Comparison of ENCODE assay signal across 1 cellular context in the genomic region with DNA sequence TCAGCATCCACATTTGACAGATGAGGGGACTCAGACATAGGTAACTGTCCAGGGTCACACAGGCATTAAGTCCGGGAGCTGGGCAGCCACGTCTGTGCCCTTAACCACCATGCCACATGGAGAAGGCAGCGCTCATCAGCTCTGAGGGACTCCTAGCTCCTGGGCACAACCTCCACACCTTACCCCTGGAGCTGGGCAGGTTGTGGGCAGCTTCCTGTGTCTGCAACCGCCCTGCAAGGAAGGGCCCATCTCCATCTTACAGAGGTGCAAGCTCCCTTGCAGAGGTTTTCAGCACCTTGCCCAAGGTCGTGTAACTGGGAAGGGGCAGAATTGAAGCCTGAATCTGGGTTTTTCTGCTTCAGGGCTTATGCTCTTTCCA.
TF ChIP-seq lines count a peak whose summit lies in the region.

No MANE protein-coding gene starts in this region.

TF ChIP-seq in IMR-90, 13 proteins besides CTCF, POLR2A, EP300 and RAD21:
- TF ChIP-seq MXI1 (IDR thresholded peaks at IDR 0.05; ENCODE audit: borderline replicate concordance, low read depth, low read length), result no peak
- TF ChIP-seq, protein P1, sequence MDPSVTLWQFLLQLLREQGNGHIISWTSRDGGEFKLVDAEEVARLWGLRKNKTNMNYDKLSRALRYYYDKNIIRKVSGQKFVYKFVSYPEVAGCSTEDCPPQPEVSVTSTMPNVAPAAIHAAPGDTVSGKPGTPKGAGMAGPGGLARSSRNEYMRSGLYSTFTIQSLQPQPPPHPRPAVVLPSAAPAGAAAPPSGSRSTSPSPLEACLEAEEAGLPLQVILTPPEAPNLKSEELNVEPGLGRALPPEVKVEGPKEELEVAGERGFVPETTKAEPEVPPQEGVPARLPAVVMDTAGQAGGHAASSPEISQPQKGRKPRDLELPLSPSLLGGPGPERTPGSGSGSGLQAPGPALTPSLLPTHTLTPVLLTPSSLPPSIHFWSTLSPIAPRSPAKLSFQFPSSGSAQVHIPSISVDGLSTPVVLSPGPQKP (IDR thresholded peaks at IDR 0.05; ENCODE audit: borderline replicate concordance, low read depth, low read length), result no peak
- no peak for TF ChIP-seq FOS (IDR thresholded peaks at IDR 0.05; ENCODE audit: low read depth, low read length)
- TF ChIP-seq CHD1 (IDR thresholded peaks at IDR 0.05; ENCODE audit: low read depth, low read length), result no peak
- TF ChIP-seq MAZ (IDR thresholded peaks at IDR 0.05; ENCODE audit: borderline replicate concordance, low read depth, low read length), result no peak
- TF ChIP-seq RCOR1 (IDR thresholded peaks at IDR 0.05; ENCODE audit: insufficient replicate concordance, low read length), result no peak
- TF ChIP-seq CEBPB (IDR thresholded peaks at IDR 0.05; ENCODE audit: low read depth, low read length), result no peak
- TF ChIP-seq BHLHE40 (IDR thresholded peaks at IDR 0.05; ENCODE audit: low read depth, low read length), result no peak
- TF ChIP-seq SMC3 (IDR thresholded peaks at IDR 0.05; ENCODE audit: low read depth, low read length), result no peak
- no peak for TF ChIP-seq NFE2L2 (IDR thresholded peaks at IDR 0.05; ENCODE audit: low read depth, low read length)
- TF ChIP-seq, protein P2, sequence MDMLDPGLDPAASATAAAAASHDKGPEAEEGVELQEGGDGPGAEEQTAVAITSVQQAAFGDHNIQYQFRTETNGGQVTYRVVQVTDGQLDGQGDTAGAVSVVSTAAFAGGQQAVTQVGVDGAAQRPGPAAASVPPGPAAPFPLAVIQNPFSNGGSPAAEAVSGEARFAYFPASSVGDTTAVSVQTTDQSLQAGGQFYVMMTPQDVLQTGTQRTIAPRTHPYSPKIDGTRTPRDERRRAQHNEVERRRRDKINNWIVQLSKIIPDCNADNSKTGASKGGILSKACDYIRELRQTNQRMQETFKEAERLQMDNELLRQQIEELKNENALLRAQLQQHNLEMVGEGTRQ (IDR thresholded peaks at IDR 0.05; ENCODE audit: low read depth, low read length), result no peak
- no peak for TF ChIP-seq MAFK (IDR thresholded peaks at IDR 0.05; ENCODE audit: low read depth, low read length)
- no peak for TF ChIP-seq RFX5 (IDR thresholded peaks at IDR 0.05; ENCODE audit: low read depth, low read length)
